ENCODE assay signal across 28 cellular contexts in genomic region chr5:144448457-144448856, GRCh38.
"Had no signal": no experiment of that assay in that cellular context is flagged by ENCODE, and none has a peak within 500 bp of the region (broad histone marks: within the 10 kb centered on the region; RNA-seq: fewer than 3 reads in every experiment).

No MANE protein-coding gene starts in this region.

- H3K27ac ChIP-seq: body of pancreas, foreskin keratinocyte, gastrocnemius medialis, heart left ventricle had no signal

- H3K4me1 ChIP-seq: foreskin keratinocyte, gastrocnemius medialis, heart left ventricle had no signal

- FAIRE-seq: colon, endometrium, endothelial cell of umbilical vein had no signal

- H3K9me3 ChIP-seq: body of pancreas, gastrocnemius medialis, heart left ventricle had no signal

- H3K4me3 ChIP-seq: body of pancreas, gastrocnemius medialis, heart left ventricle had no signal

- H3K27me3 ChIP-seq: body of pancreas, foreskin keratinocyte, gastrocnemius medialis, heart left ventricle had no signal

- DNase-seq: activated CD4-positive, alpha-beta memory T cell treated with anti-CD3 and anti-CD28 coated beads for 36 hours; activated CD4-positive, alpha-beta T cell treated with anti-CD3 and anti-CD28 coated beads for 36 hours; activated CD4-positive, alpha-beta T cell treated with anti-CD3 and anti-CD28 coated beads, Interleukin-2, amount 10 ng/mL, durations not matched to agents 24 days and 14 days; activated CD4-positive, CD25-positive, alpha-beta regulatory T cell; activated CD4-positive, CD25-positive, alpha-beta regulatory T cell treated with anti-CD3 and anti-CD28 coated beads, Interleukin-2, amount 50 U/mL, for 72 hours; activated CD8-positive, alpha-beta memory T cell treated with anti-CD3 and anti-CD28 coated beads, Interleukin-2, amount 10 ng/mL, durations not matched to agents 7 days and 5 days; activated CD8-positive, alpha-beta memory T cell treated with anti-CD3 and anti-CD28 coated beads, Interleukin-2, amount 50 U/mL, for 4 hours; activated CD8-positive, alpha-beta T cell treated with anti-CD3 and anti-CD28 coated beads, Interleukin-2, amount 10 ng/mL, durations not matched to agents 7 days and 5 days; activated effector memory CD4-positive, alpha-beta T cell treated with anti-CD3 and anti-CD28 coated beads, Interleukin-2, amount 50 U/mL, for 16 hours; activated naive CD4-positive, alpha-beta T cell treated with anti-CD3 and anti-CD28 coated beads for 36 hours; activated naive CD8-positive, alpha-beta T cell treated with anti-CD3 and anti-CD28 coated beads, Interleukin-2, amount 10 ng/mL, durations not matched to agents 7 days and 5 days; activated T-cell treated with anti-CD3 and anti-CD28 coated beads, Interleukin-2, amount 50 U/mL, for 1 hour; activated T-cell treated with anti-CD3 and anti-CD28 coated beads, Interleukin-2, amount 50 U/mL, for 48 hours; amygdala; aorta; body of pancreas; caudate nucleus; cortex of kidney; effector CD8-positive, alpha-beta T cell; foreskin keratinocyte; gastrocnemius medialis; glutamatergic neuron; heart left ventricle; T-helper 2 cell had no signal

- H3K36me3 ChIP-seq: gastrocnemius medialis, heart left ventricle had no signal

- ATAC-seq: activated CD4-positive, alpha-beta T cell treated with anti-CD3 and anti-CD28 coated beads for 36 hours; activated CD8-positive, alpha-beta memory T cell treated with anti-CD3 and anti-CD28 coated beads, Interleukin-2, amount 10 ng/mL, durations not matched to agents 7 days and 5 days; activated CD8-positive, alpha-beta T cell treated with anti-CD3 and anti-CD28 coated beads, Interleukin-2, amount 10 ng/mL, durations not matched to agents 7 days and 5 days; body of pancreas; esophagus mucosa; foreskin keratinocyte; gastrocnemius medialis; heart left ventricle had no signal
